ENCODE assay signal across 17 cellular contexts in the genomic region with DNA sequence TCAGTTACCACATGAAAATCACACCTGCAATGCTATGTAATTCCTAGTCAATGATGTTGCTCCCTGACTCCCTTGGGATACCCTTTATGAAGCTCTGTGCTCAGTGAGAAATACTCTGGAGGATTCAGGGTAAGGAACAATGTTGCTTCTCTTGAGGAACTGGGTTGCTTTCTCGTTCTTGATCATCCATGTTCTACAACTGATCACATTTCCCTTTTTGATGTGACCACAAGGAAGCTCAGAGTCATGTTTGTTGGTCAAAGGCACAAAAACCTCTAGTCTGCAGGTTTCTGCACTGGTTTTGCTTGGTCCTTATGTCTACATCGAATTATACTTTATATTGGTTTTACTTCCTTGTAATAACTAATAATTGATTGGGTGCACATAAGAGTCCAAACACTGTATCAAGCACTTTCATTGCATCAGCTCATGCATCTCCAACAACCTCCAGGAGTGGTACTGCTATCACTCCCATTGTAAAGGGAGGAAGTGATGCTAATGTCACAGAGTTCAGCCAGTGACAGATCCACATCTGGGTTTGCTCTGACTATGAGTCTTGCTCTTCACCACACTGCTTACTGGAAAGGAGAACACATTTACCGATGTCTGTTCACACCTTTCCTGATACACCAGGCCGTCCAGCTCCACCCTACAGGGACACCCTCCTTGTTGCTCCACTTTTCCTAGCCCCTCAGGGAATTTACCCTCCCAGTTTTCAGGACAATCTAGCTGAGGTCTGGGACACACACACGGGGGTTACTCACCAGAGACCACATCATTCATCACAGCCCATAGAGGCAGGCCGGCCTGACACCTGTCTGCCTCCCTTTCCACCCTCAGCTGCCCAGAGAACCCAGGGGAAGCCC. TPM values are rescaled to one million over a fixed set of nuclear protein-coding genes. Genes with fewer than 3 reads are reported as not detected.
DNase-seq lines count a peak whose midpoint lies in the region; ATAC-seq, FAIRE-seq and TF ChIP-seq lines count a peak whose summit lies in the region.
"Had no signal": no experiment of that assay in that cellular context is flagged by ENCODE, and none has a peak within 500 bp of the region (broad histone marks: within the 10 kb centered on the region; RNA-seq: fewer than 3 reads in every experiment).

No MANE protein-coding gene starts in this region.

- ATAC-seq in GM18519 (IDR thresholded peaks at IDR 0.05; ENCODE audit: low FRiP score, unreplicated experiment) (peak; percentile 63), HG02938 (IDR thresholded peaks at IDR 0.05; ENCODE audit: unreplicated experiment) (peak; percentile 65), K562 (no peak)

- no peak for FAIRE-seq in K562 (lab: Jason Lieb, UNC)

- WGBS in K562 (ENCODE audit: insufficient coverage, low coverage, missing lambda C conversion rate), result 0% methylated on average over 6 of the region's 6 CpGs

- TF ChIP-seq CTCF in K562 (IDR thresholded peaks at IDR 0.05 in 2 of 3, conservative IDR thresholded peaks at IDR 0.05 in 1 of 3; ENCODE audit: insufficient read depth in 2 of 3, low read depth in 1 of 3, low read length in 3 of 3), result no peak

- no peak for TF ChIP-seq EP300 in K562 (IDR thresholded peaks at IDR 0.05; ENCODE audit: low read length)

- intact Hi-C loops in K562 (cut with micrococcal nuclease), result no loop called here

- H3K9me3 ChIP-seq in K562 (replicated peaks; ENCODE audit: control insufficient read depth, insufficient read depth, low read depth, low read length), result no peaks in the 10 kb centered on the region
- H3K9me3 ChIP-seq: colonic mucosa, MG63, neutrophil, stomach had no signal

- H2AFZ ChIP-seq in K562 (ENCODE audit: low read depth, low read length), result no peak overlapping the region

- in situ Hi-C loops in K562 (cut with MboI), result no loop called here

- POLR2A ChIA-PET in K562 (lab: Yijun Ruan, JAX), result interaction anchor here (0.6 kb wide), 1 partner anchor 11 kb away, joined by 3 read pairs; no protein-coding TSS in a partner anchor

- H3K36me3 ChIP-seq in K562 (ENCODE audit: control insufficient read depth, insufficient read depth, low read length), result no peaks in the 10 kb centered on the region
- H3K36me3 ChIP-seq: colonic mucosa, MG63, neutrophil, stomach had no signal

- H3K27ac ChIP-seq in K562 (ENCODE audit: extremely low read depth, low read depth, low read length), result no peak overlapping the region
- H3K27ac ChIP-seq: colonic mucosa, neutrophil had no signal

- CTCF ChIA-PET in K562 (lab: Yijun Ruan, JAX; ENCODE audit: low intra/inter-chr PET ratio), result no interaction called here

- no peak overlapping the region for H3K4me3 ChIP-seq in K562
- H3K4me3 ChIP-seq: colonic mucosa, MG63, stomach had no signal

- no TSS peak for BruUV-seq in K562 (replicated peaks; lab: Mats Ljungman, UMichigan)

- no peak for TF ChIP-seq RAD21 in K562 (CRISPR knock-in tag; conservative IDR thresholded peaks at IDR 0.05 in 1 of 2, IDR thresholded peaks at IDR 0.05 in 1 of 2)

- no peaks in the 10 kb centered on the region for H3K79me2 ChIP-seq in K562 (ENCODE audit: control insufficient read depth, insufficient read depth, low read length)

- DNase-seq in CD1c-positive myeloid dendritic cell (ENCODE audit: extremely low spot score) (peak; percentile 87), K562 (ENCODE audit: extremely low read depth in 1 of 4, low spot score in 3 of 4) (no peak), HPDE6-E6E7 (ENCODE audit: extremely low spot score) (no peak), SKM-1 (lab: John Stamatoyannopoulos, UW; ENCODE audit: unreplicated experiment) (no peak), DMS153 (lab: John Stamatoyannopoulos, UW) (no peak)
- DNase-seq in activated CD4-positive, CD25-positive, alpha-beta regulatory T cell (lab: John Stamatoyannopoulos, UW), result no peak
- DNase-seq: activated gamma-delta T cell, AML-193, colonic mucosa, GF-D8, MG63, NCI-H748 treated with DMSO at 0.1 percent for 48 hours, stomach had no signal

- H3K4me2 ChIP-seq in K562 (ENCODE audit: insufficient read depth, low read length), result no peak overlapping the region

- H3K9ac ChIP-seq in K562 (ENCODE audit: insufficient read depth in 1 of 2, low read depth in 2 of 2, low read length in 2 of 2), result no peak overlapping the region

- no peak for TF ChIP-seq POLR2A in K562 (conservative IDR thresholded peaks at IDR 0.05)

- peaks cover 0 to 3% of the 10 kb centered on the region in 2 experiments; a peak in 1 of 5 replicates for H3K4me1 ChIP-seq in K562 (replicated peaks in 1 of 2; ENCODE audit: control insufficient read depth in 2 of 2, insufficient read depth in 2 of 2, low read length in 2 of 2)
- H3K4me1 ChIP-seq: colonic mucosa had no signal

- peaks cover 14 to 20% of the 10 kb centered on the region in 2 experiments; a peak in 4 of 5 replicates for H3K27me3 ChIP-seq in K562 (ENCODE audit: control insufficient read depth in 2 of 2, insufficient read depth in 2 of 2, low read length in 2 of 2)
- H3K27me3 ChIP-seq: colonic mucosa, MG63, neutrophil had no signal

- peaks cover 5% of the 10 kb centered on the region; the same call in 1 of the 2 replicates for H4K20me1 ChIP-seq in K562 (replicated peaks; ENCODE audit: control insufficient read depth, insufficient read depth, low read length)

- H3K9me1 ChIP-seq in K562 (ENCODE audit: control insufficient read depth, insufficient read depth, low read length), result no peaks in the 10 kb centered on the region

TF ChIP-seq in K562, 482 proteins besides CTCF, POLR2A, EP300 and RAD21:
- TF ChIP-seq ZBTB12 (CRISPR knock-in tag; IDR thresholded peaks at IDR 0.05) (no peak), SPI1 (IDR thresholded peaks at IDR 0.05; ENCODE audit: borderline replicate concordance, low read depth, low read length) (peak; percentile 30; the same call in 1 of the 2 replicates)

RNA-seq across cellular contexts. Expression of gene CMKLR1, which starts 41.0 kb away (rescaled TPM):
- total RNA-seq in K562 (2011; cell fraction: chromatin; rRNA removed; ENCODE audit: low replicate concordance), result 3.0 and 7.0 TPM in 2 replicates
- 3.2 and 3.4 TPM in 2 replicates for total RNA-seq in K562 (2011; cell fraction: nucleolus; rRNA removed)
- 3.7 and 4.0 TPM in 2 replicates for total RNA-seq in K562 (2011; cell fraction: nucleoplasm; rRNA removed)
- total RNA-seq in K562 (2014; rRNA removed), result 0.16 and 0.32 TPM in 2 replicates
- total RNA-seq in K562 (2014; rRNA removed; fragmentation: Illumina TruSeq; extraction: Trizol), result 0.11 and 0.29 TPM in 2 replicates
- 0.15 and 0.33 TPM in 2 replicates for total RNA-seq in K562 (2015; rRNA removed; fragmentation: Illumina TruSeq; extraction: Trizol)
- total RNA-seq in K562 (2021), result 0.20 and 0.29 TPM in 2 replicates
- 0.30 and 1.4 TPM in 2 replicates for polyA plus RNA-seq in K562 (2011; rRNA removed)
- polyA plus RNA-seq in K562 (2011; cell fraction: cytosol; rRNA removed), result 0.28 and 1.0 TPM in 2 replicates
- polyA plus RNA-seq in K562 (2011; cell fraction: nucleus; rRNA removed), result 0.41 and 1.3 TPM in 2 replicates
- polyA plus RNA-seq in K562 (2012), result 0.11 and 0.25 TPM in 2 replicates
- 0.33 and 0.67 TPM in 2 replicates for polyA plus RNA-seq in K562 (2014; fragmentation: Illumina TruSeq; extraction: Trizol)
- polyA plus RNA-seq in K562 (2014; fragmentation: Nextera tagmentation; extraction: Ambion mirVana), result under 1 TPM; 0.11 to 0.13 TPM
- 0.12 and 0.36 TPM in 2 replicates for polyA plus RNA-seq in K562 (2014; rRNA removed)
- 0.42 and 2.6 TPM in 2 replicates for polyA minus RNA-seq in K562 (2011; rRNA and poly(A)+ RNA removed)
- 1.2 TPM in 1 of 2 replicates, not detected in the other for polyA minus RNA-seq in K562 (2011; cell fraction: cytosol; rRNA and poly(A)+ RNA removed)
- 0.22 and 1.1 TPM in 2 replicates for polyA minus RNA-seq in K562 (2011; cell fraction: nucleus; rRNA and poly(A)+ RNA removed)
- total RNA-seq: SK-MEL-5 had no signal
